8 cellular contexts compared by ENCODE assay signal in the genomic region with DNA sequence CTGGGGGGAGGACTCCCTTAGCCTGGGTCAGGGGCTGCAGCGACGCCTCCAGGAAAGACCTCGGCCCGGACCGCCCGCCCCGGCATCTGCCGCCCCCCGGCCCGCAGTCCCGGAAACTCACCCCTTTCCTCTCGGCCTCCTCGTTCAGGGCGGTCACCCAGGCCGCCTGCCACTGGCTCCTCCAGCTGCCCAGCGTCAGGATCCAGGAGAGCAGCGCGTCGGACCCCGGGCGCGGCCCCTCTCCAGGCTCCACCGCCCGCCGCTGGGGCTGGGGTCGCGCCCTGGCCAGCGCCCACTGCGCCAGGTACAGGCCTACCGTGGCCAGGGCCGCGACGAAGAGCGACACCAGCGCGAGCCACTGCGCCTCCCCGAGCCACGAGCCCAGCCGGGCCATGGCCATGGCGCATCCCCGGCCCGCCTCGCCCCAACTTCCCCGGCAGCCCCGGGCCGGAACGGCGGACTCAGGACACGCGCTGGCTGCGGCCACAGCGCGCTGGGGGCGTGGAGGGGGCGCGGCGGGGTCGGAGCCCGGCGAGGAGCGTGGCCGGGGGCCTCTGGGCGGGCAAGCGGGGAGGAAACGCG. TPM values are rescaled to one million over a fixed set of nuclear protein-coding genes. Genes with fewer than 3 reads are reported as not detected.
DNase-seq lines count a peak whose midpoint lies in the region; FAIRE-seq lines count a peak whose summit lies in the region.

No MANE protein-coding gene starts in this region.

- H3K36me3 ChIP-seq in HAP-1 (replicated peaks) (no peaks in the 10 kb centered on the region; the same call in 1 of the 2 replicates), small intestine (ENCODE audit: control insufficient read depth in 2 of 2, insufficient read depth in 2 of 2, low read length in 2 of 2) (no peaks in the 10 kb centered on the region)

- no peak overlapping the region for H3K27ac Mint-ChIP-seq in activated T-helper 2 cell treated with anti-CD3 and anti-CD28 coated beads, Interferon-gamma antibody, Interleukin-2, Interleukin-4, amounts not matched to agents 10 μg/mL and 5 μg/mL and 100 μg/mL, durations not matched to agents 14 hours and 24 hours and 36 hours

- peak overlapping the region; percentile 60 for H3K4me3 ChIP-seq in HAP-1
- H3K4me3 ChIP-seq in iPS-11a (ENCODE audit: low read depth, low read length): peak overlapping the region; percentile 47
- H3K4me3 ChIP-seq in small intestine (ENCODE audit: low read depth in 1 of 2, low read length in 2 of 2): peak overlapping the region; percentile 50 to 69

- DNase-seq in ELR (ENCODE audit: low read depth): peak; percentile 39
- DNase-seq in HAP-1 (ENCODE audit: low spot score in 2 of 2): peak in 1 of 2 experiments; percentile 31
- DNase-seq in activated T-helper 2 cell treated with anti-CD3 and anti-CD28 coated beads, Interferon-gamma antibody, Interleukin-2, Interleukin-4, amounts not matched to agents 10 μg/mL and 5 μg/mL and 100 μg/mL, durations not matched to agents 14 hours and 24 hours and 36 hours (ENCODE audit: low spot score): no peak
- no peak for DNase-seq in small intestine
- no peak for DNase-seq in HTR-8/SVneo (ENCODE audit: insufficient read length, low spot score)
- DNase-seq in superior temporal gyrus (ENCODE audit: extremely low spot score): no peak
- DNase-seq in stimulated activated naive CD4-positive, alpha-beta T cell (lab: John Stamatoyannopoulos, UW): no peak

- H3K36me3 Mint-ChIP-seq in activated T-helper 2 cell treated with anti-CD3 and anti-CD28 coated beads, Interferon-gamma antibody, Interleukin-2, Interleukin-4, amounts not matched to agents 10 μg/mL and 5 μg/mL and 100 μg/mL, durations not matched to agents 14 hours and 24 hours and 36 hours (ENCODE audit: low read depth): no peaks in the 10 kb centered on the region

- H3K27me3 Mint-ChIP-seq in activated T-helper 2 cell treated with anti-CD3 and anti-CD28 coated beads, Interferon-gamma antibody, Interleukin-2, Interleukin-4, amounts not matched to agents 10 μg/mL and 5 μg/mL and 100 μg/mL, durations not matched to agents 14 hours and 24 hours and 36 hours (ENCODE audit: low read depth): peaks cover 18% of the 10 kb centered on the region

- H3K9me3 Mint-ChIP-seq in activated T-helper 2 cell treated with anti-CD3 and anti-CD28 coated beads, Interferon-gamma antibody, Interleukin-2, Interleukin-4, amounts not matched to agents 10 μg/mL and 5 μg/mL and 100 μg/mL, durations not matched to agents 14 hours and 24 hours and 36 hours: no peaks in the 10 kb centered on the region

- intact Hi-C loops in activated T-helper 2 cell treated with anti-CD3 and anti-CD28 coated beads, Interferon-gamma antibody, Interleukin-2, Interleukin-4, amounts not matched to agents 10 μg/mL and 5 μg/mL and 100 μg/mL, durations not matched to agents 14 hours and 24 hours and 36 hours (cut with micrococcal nuclease): no loop called here

- H3K4me3 Mint-ChIP-seq in activated T-helper 2 cell treated with anti-CD3 and anti-CD28 coated beads, Interferon-gamma antibody, Interleukin-2, Interleukin-4, amounts not matched to agents 10 μg/mL and 5 μg/mL and 100 μg/mL, durations not matched to agents 14 hours and 24 hours and 36 hours (ENCODE audit: low read depth): peak overlapping the region; percentile 43

- H3K9me3 ChIP-seq in HAP-1 (no peaks in the 10 kb centered on the region), small intestine (ENCODE audit: control insufficient read depth, low read depth) (no peaks in the 10 kb centered on the region)

- H3K27ac ChIP-seq in small intestine (ENCODE audit: low read depth in 1 of 2, low read length in 1 of 2): peak overlapping the region in 1 of 2 donors; percentile 45

- FAIRE-seq in small intestine (lab: Jason Lieb, UNC) (no peak), HTR-8/SVneo (lab: Jason Lieb, UNC) (no peak)

- in situ Hi-C loops in HAP-1 (cut with MboI; ENCODE audit: low sequenced_read_pairs): no loop called here

- H3K4me1 Mint-ChIP-seq in activated T-helper 2 cell treated with anti-CD3 and anti-CD28 coated beads, Interferon-gamma antibody, Interleukin-2, Interleukin-4, amounts not matched to agents 10 μg/mL and 5 μg/mL and 100 μg/mL, durations not matched to agents 14 hours and 24 hours and 36 hours (ENCODE audit: low read depth): peaks cover 11% of the 10 kb centered on the region

- H3K4me1 ChIP-seq in HAP-1 (peaks cover 29% of the 10 kb centered on the region), small intestine (ENCODE audit: control insufficient read depth in 2 of 2, insufficient read depth in 1 of 2, low read depth in 1 of 2, low read length in 1 of 2) (peaks cover 0 to 10% of the 10 kb centered on the region in 2 donors)

- H3K27me3 ChIP-seq in HAP-1 (ENCODE audit: low read depth) (no peaks in the 10 kb centered on the region), small intestine (ENCODE audit: control insufficient read depth in 2 of 2, insufficient read depth in 2 of 2, low read length in 2 of 2) (no peaks in the 10 kb centered on the region)

- 1 to 3% (median 2%) methylated on average over 48 to 67 of the region's 67 CpGs for WGBS in small intestine, 3 donors

RNA-seq across cellular contexts. Expression of a gene that starts 0.5 kb away (rescaled TPM):
- total RNA-seq in activated T-helper 2 cell treated with anti-CD3 and anti-CD28 coated beads, Interferon-gamma antibody, Interleukin-2, Interleukin-4, amounts not matched to agents 10 μg/mL and 5 μg/mL and 100 μg/mL, durations not matched to agents 14 hours and 24 hours and 36 hours: 8.6 and 11.1 TPM in 2 replicates
- 10 to 100 TPM in 1 of 3 donors, 1 to 10 TPM in 2; 2.2 to 10.6 (median 2.9) TPM for polyA plus RNA-seq in small intestine

RNA-seq across cellular contexts. Expression of a gene that starts 56.8 kb away (rescaled TPM):
- 24.5 and 25.7 TPM in 2 replicates for total RNA-seq in activated T-helper 2 cell treated with anti-CD3 and anti-CD28 coated beads, Interferon-gamma antibody, Interleukin-2, Interleukin-4, amounts not matched to agents 10 μg/mL and 5 μg/mL and 100 μg/mL, durations not matched to agents 14 hours and 24 hours and 36 hours
- 1 to 10 TPM; 1.4 to 3.0 (median 1.8) TPM for polyA plus RNA-seq in small intestine
